Comparison of ENCODE assay signal across 1 cellular context in genomic region chr7:4775281-4776159, GRCh38.
TF ChIP-seq lines count a peak whose summit lies in the region.

TSS of gene AP5Z1 (plus strand) at chr7:4775623. CDS start at chr7:4775716, 93 bp downstream.

TF ChIP-seq in HepG2, 621 proteins besides CTCF, POLR2A, EP300 and RAD21 (continued from another document and continues in another):
- TF ChIP-seq ZNF609 (CRISPR knock-in tag; IDR thresholded peaks at IDR 0.05; ENCODE audit: borderline replicate concordance) (peak; percentile 28; the same call in 1 of the 2 replicates), IRF9 (CRISPR knock-in tag; IDR thresholded peaks at IDR 0.05; ENCODE audit: borderline replicate concordance) (peak; percentile 89; the same call in 1 of the 2 replicates), ETV5 (CRISPR knock-in tag; IDR thresholded peaks at IDR 0.05; ENCODE audit: borderline replicate concordance) (peak; percentile 69), NAIF1 (CRISPR knock-in tag; IDR thresholded peaks at IDR 0.05; ENCODE audit: borderline replicate concordance) (peak; percentile 58; the same call in 1 of the 2 replicates), SMAD9 (CRISPR knock-in tag; IDR thresholded peaks at IDR 0.05) (no peak), RERE (CRISPR knock-in tag; IDR thresholded peaks at IDR 0.05; ENCODE audit: low read depth) (no peak), ZNF12 (CRISPR knock-in tag; IDR thresholded peaks at IDR 0.05) (no peak), ZFP82 (CRISPR knock-in tag; IDR thresholded peaks at IDR 0.05; ENCODE audit: borderline replicate concordance) (peak; percentile 93), ZNF574 (CRISPR knock-in tag; IDR thresholded peaks at IDR 0.05) (peak; percentile 88), CBX5 (CRISPR knock-in tag; IDR thresholded peaks at IDR 0.05; ENCODE audit: borderline replicate concordance) (peak; percentile 30; the same call in 1 of the 2 replicates), KLF9 (CRISPR knock-in tag; IDR thresholded peaks at IDR 0.05; ENCODE audit: low read depth) (peak; percentile 24; the same call in 1 of the 2 replicates), SSRP1 (CRISPR knock-in tag; IDR thresholded peaks at IDR 0.05) (peak; percentile 40; the same call in 1 of the 2 replicates), ZNF792 (CRISPR knock-in tag; IDR thresholded peaks at IDR 0.05) (peak; percentile 79; the same call in 1 of the 2 replicates), HCFC1 (IDR thresholded peaks at IDR 0.05; ENCODE audit: low read depth, low read length) (peak; percentile 61; the same call in 1 of the 2 replicates), FOSL1 (CRISPR knock-in tag; IDR thresholded peaks at IDR 0.05; ENCODE audit: borderline replicate concordance) (0 out of 2 replicates have a peak, but pooled peaks have one; percentile 34), ZNF280B (CRISPR knock-in tag; IDR thresholded peaks at IDR 0.05; ENCODE audit: borderline replicate concordance) (0 out of 2 replicates have a peak, but pooled peaks have one; percentile 69), AGO2 (optimal IDR thresholded peaks at IDR 0.05; ENCODE audit: low read depth, low read length) (peak; percentile 71), MAZ (IDR thresholded peaks at IDR 0.05; ENCODE audit: borderline replicate concordance, low read depth, low read length) (no peak), MAZ (CRISPR knock-in tag; IDR thresholded peaks at IDR 0.05; ENCODE audit: low read depth) (0 out of 2 replicates have a peak, but pooled peaks have one; percentile 36), ZNF263 (CRISPR knock-in tag; IDR thresholded peaks at IDR 0.05) (peak; percentile 42; the same call in 1 of the 2 replicates), ZNF333 (CRISPR knock-in tag; IDR thresholded peaks at IDR 0.05; ENCODE audit: borderline replicate concordance) (peak; percentile 50; the same call in 1 of the 2 replicates), ZNF670 (CRISPR knock-in tag; IDR thresholded peaks at IDR 0.05; ENCODE audit: borderline replicate concordance) (peak; percentile 67; the same call in 1 of the 2 replicates), ERF (CRISPR knock-in tag; IDR thresholded peaks at IDR 0.05) (peak; percentile 72), ZNF674 (CRISPR knock-in tag; IDR thresholded peaks at IDR 0.05; ENCODE audit: low read depth) (no peak), ISX (CRISPR knock-in tag; conservative IDR thresholded peaks at IDR 0.05) (no peak), ZNF343 (CRISPR knock-in tag; IDR thresholded peaks at IDR 0.05) (0 out of 2 replicates have a peak, but pooled peaks have one; percentile 13), POGZ (CRISPR knock-in tag; IDR thresholded peaks at IDR 0.05) (peak; percentile 95), ZBTB7B (CRISPR knock-in tag; IDR thresholded peaks at IDR 0.05) (peak; percentile 89), MXD1 (CRISPR knock-in tag; IDR thresholded peaks at IDR 0.05) (peak; percentile 81), TAF1 (CRISPR knock-in tag; IDR thresholded peaks at IDR 0.05) (peak; percentile 72; the same call in 1 of the 2 replicates), SOX6 (IDR thresholded peaks at IDR 0.05) (no peak), SOX6 (CRISPR knock-in tag; IDR thresholded peaks at IDR 0.05) (peak; percentile 52), ZNF710 (CRISPR knock-in tag; IDR thresholded peaks at IDR 0.05; ENCODE audit: borderline replicate concordance) (peak; percentile 81; the same call in 1 of the 2 replicates), DRAP1 (CRISPR knock-in tag; IDR thresholded peaks at IDR 0.05) (peak; percentile 69), MTA3 (CRISPR knock-in tag; IDR thresholded peaks at IDR 0.05) (no peak), IRF2 (CRISPR knock-in tag; IDR thresholded peaks at IDR 0.05) (peak; percentile 68; the same call in 1 of the 2 replicates), ZFY (CRISPR knock-in tag; IDR thresholded peaks at IDR 0.05) (peak; percentile 59; the same call in 1 of the 2 replicates), GFI1 (CRISPR knock-in tag; IDR thresholded peaks at IDR 0.05; ENCODE audit: borderline replicate concordance) (0 out of 2 replicates have a peak, but pooled peaks have one; percentile 62), ATF7-NPFF (CRISPR knock-in tag; IDR thresholded peaks at IDR 0.05; ENCODE audit: low read depth) (peak; percentile 17; the same call in 1 of the 2 replicates), ZBTB42 (CRISPR knock-in tag; IDR thresholded peaks at IDR 0.05) (no peak)
